ENCODE assay signal across 8 cellular contexts in the genomic region with DNA sequence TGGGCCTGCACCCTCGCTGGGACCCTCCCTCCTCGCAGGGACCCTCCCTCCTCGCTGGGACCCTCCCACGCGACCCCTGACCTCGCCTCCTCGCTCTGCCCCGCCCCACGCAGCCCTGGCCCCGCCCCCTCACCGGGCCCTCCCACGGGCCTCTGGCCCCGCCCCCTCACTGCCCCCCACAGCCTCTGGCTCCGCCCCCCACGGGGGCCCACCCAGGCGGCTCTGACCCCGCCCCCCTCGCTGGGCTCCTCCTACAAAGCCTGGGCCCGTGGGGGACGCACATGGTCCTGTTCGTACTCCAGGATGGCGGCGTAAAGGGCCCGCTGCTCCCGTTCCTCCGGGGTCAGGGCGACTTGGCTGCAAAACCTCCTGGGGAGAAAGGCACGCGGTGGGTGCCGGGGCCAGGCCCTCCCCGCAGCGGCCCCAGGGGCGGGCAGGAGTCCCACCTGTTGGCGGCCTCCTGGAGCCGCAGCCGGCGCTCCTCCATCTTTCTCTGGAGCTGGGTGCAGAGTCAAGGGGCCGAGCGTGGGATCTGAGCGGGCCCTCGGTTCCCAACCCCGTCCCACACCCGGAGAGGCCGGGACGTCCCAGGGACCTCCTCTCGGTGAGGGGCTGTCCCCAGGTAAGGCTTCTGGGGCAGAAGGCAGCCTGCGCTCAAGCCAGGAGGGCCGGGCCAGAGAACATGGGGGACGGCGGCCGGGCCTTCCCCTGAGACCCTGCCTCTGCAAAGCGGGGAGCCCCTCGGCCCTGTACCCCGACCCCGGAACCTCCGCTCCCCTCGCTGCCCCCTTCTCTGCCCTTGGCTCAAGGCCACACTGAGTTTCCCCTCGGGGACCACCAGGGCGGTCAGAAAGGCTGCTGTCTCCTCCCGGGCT. TPM values are rescaled to one million over a fixed set of nuclear protein-coding genes. Genes with fewer than 3 reads are reported as not detected.
DNase-seq lines count a peak whose midpoint lies in the region; ATAC-seq, FAIRE-seq and TF ChIP-seq lines count a peak whose summit lies in the region.

No MANE protein-coding gene starts in this region.

- peak overlapping the region; percentile 87 for H3K4me3 ChIP-seq in HAP-1
- H3K4me3 ChIP-seq in heart right ventricle = peak overlapping the region in 2 of 10 donors; percentile 24 to 47
- H3K4me3 ChIP-seq in spleen = peak overlapping the region in 7 of 8 donors; percentile 33 to 71 (median 49)

- TF ChIP-seq CTCF in heart right ventricle (IDR thresholded peaks at IDR 0.05) (no peak), spleen (IDR thresholded peaks at IDR 0.05 in 8 of 11, conservative IDR thresholded peaks at IDR 0.05 in 3 of 11) (no peak)

- TF ChIP-seq POLR2A in spleen (IDR thresholded peaks at IDR 0.05) (no peak), H54 (IDR thresholded peaks at IDR 0.05; ENCODE audit: low read depth, low read length) (no peak)

- DNase-seq in COLO668 (lab: John Stamatoyannopoulos, UW; ENCODE audit: unreplicated experiment) (peak; percentile 62), HAP-1 (ENCODE audit: low spot score in 2 of 2) (peak; percentile 51 to 91), RPMI8226 (peak; percentile 80), heart right ventricle (peak in 1 of 2 donors; percentile 50), spleen (peak; percentile 90), H54 (ENCODE audit: insufficient read length, low spot score) (no peak)
- DNase-seq in activated effector memory CD4-positive, alpha-beta T cell treated with Interleukin-2 at 50 U/mL for 16 hours = peak; percentile 41

- intact Hi-C loops in heart right ventricle (cut with DNase I) = no loop called here
- intact Hi-C loops in spleen (cut with DNase I; ENCODE audit: low total_unique reads) = no loop called here

- H3K27ac ChIP-seq in heart right ventricle = peak overlapping the region in 1 of 10 donors; percentile 3
- H3K27ac ChIP-seq in spleen = peak overlapping the region in 3 of 8 donors; percentile 12 to 50 (median 16)

- H3K9me3 ChIP-seq in HAP-1 = no peaks in the 10 kb centered on the region
- H3K9me3 ChIP-seq in heart right ventricle = no peaks in the 10 kb centered on the region
- H3K9me3 ChIP-seq in spleen = no peaks in the 10 kb centered on the region

- FAIRE-seq in H54 (lab: Jason Lieb, UNC) = no peak

- ATAC-seq in heart right ventricle (peak in 6 of 8 donors; percentile 13 to 59 (median 37)), HG02588 (IDR thresholded peaks at IDR 0.05; ENCODE audit: unreplicated experiment) (no peak)

- H3K36me3 ChIP-seq in HAP-1 (replicated peaks) (peaks cover 36% of the 10 kb centered on the region), heart right ventricle (peaks cover 0 to 24% (median 0%) of the 10 kb centered on the region in 9 donors), spleen (peaks cover 0 to 48% (median 0%) of the 10 kb centered on the region in 6 donors)

- H3K4me1 ChIP-seq in HAP-1 (0 out of 2 replicates have a peak, but pooled peaks cover 3% of the 10 kb centered on the region), heart right ventricle (peaks cover 0 to 11% (median 7%) of the 10 kb centered on the region in 9 donors), spleen (peaks cover 6 to 43% (median 19%) of the 10 kb centered on the region in 6 donors)

- 12 to 18% methylated on average over 58 to 60 of the region's 60 CpGs for WGBS in heart right ventricle, 2 donors
- WGBS in spleen, 5 donors = 4 to 13% (median 4%) methylated on average over 12 to 60 of the region's 60 CpGs

- no peaks in the 10 kb centered on the region for H3K27me3 ChIP-seq in HAP-1 (ENCODE audit: low read depth)
- peaks cover 0 to 12% (median 7%) of the 10 kb centered on the region in 7 donors for H3K27me3 ChIP-seq in heart right ventricle
- peaks cover 0 to 15% (median 0%) of the 10 kb centered on the region in 7 donors for H3K27me3 ChIP-seq in spleen (replicated peaks in 1 of 7)

- in situ Hi-C loops in HAP-1 (cut with MboI; ENCODE audit: low sequenced_read_pairs) = no loop called here

RNA-seq across cellular contexts. Expression of a gene that starts 8.9 kb away (rescaled TPM):
- total RNA-seq in heart right ventricle (10 to 100 TPM in 9 of 10 donors, 1 to 10 TPM in 1; 9.3 to 15.6 (median 11.8) TPM), spleen (10 to 100 TPM in 6 of 7 donors, 1 to 10 TPM in 1; 6.0 to 28.8 (median 19.2) TPM)
- polyA plus RNA-seq in heart right ventricle (10 to 100 TPM in 1 of 2 donors, 1 to 10 TPM in 1; 7.0 to 41.0 TPM), spleen (10 to 100 TPM in 2 of 3 donors, 1 to 10 TPM in 1; 7.4 to 37.2 (median 34.5) TPM)

RNA-seq across cellular contexts. Expression of a gene that starts 9.5 kb away (rescaled TPM):
- total RNA-seq in heart right ventricle (10 to 100 TPM in 9 of 10 donors, 1 to 10 TPM in 1; 8.2 to 16.0 (median 12.8) TPM), spleen (10 to 100 TPM; 59.0 to 83.7 (median 65.3) TPM)
- polyA plus RNA-seq in heart right ventricle (10 to 100 TPM; 12.2 to 29.3 TPM), spleen (10 to 100 TPM; 28.9 to 63.6 (median 42.9) TPM)

RNA-seq across cellular contexts. Expression of a gene that starts 10.3 kb away (rescaled TPM):
- total RNA-seq in heart right ventricle (1 to 10 TPM; 1.9 to 4.1 (median 2.9) TPM), spleen (10 to 100 TPM in 6 of 7 donors, 1 to 10 TPM in 1; 6.8 to 16.9 (median 10.5) TPM)
- polyA plus RNA-seq in heart right ventricle (10 to 100 TPM in 1 of 2 donors, 1 to 10 TPM in 1; 3.2 to 13.0 TPM), spleen (1 to 10 TPM; 4.6 to 6.3 (median 5.7) TPM)

RNA-seq across cellular contexts. Expression of a gene that starts 25.3 kb away (rescaled TPM):
- total RNA-seq in heart right ventricle (10 to 100 TPM; 14.7 to 31.4 (median 21.6) TPM), spleen (100 to 1,000 TPM in 2 of 7 donors, 10 to 100 TPM in 5; 47.6 to 114 (median 76.3) TPM)
- polyA plus RNA-seq in heart right ventricle (10 to 100 TPM; 35.9 to 63.4 TPM), spleen (100 to 1,000 TPM in 2 of 3 donors, 10 to 100 TPM in 1; 74.4 to 201 (median 134) TPM)

RNA-seq across cellular contexts. Expression of a gene that starts 54.2 kb away (rescaled TPM):
- total RNA-seq in heart right ventricle (1 to 10 TPM in 9 of 10 donors, under 1 TPM in 1; 0.76 to 4.6 (median 2.4) TPM), spleen (1 to 10 TPM; 2.9 to 5.7 (median 4.7) TPM)
- polyA plus RNA-seq in heart right ventricle (1 to 10 TPM; 4.1 TPM), spleen (1 to 10 TPM; 3.8 to 7.0 (median 4.9) TPM)
